Comparison of ENCODE assay signal across 1 cellular context in the genomic region with DNA sequence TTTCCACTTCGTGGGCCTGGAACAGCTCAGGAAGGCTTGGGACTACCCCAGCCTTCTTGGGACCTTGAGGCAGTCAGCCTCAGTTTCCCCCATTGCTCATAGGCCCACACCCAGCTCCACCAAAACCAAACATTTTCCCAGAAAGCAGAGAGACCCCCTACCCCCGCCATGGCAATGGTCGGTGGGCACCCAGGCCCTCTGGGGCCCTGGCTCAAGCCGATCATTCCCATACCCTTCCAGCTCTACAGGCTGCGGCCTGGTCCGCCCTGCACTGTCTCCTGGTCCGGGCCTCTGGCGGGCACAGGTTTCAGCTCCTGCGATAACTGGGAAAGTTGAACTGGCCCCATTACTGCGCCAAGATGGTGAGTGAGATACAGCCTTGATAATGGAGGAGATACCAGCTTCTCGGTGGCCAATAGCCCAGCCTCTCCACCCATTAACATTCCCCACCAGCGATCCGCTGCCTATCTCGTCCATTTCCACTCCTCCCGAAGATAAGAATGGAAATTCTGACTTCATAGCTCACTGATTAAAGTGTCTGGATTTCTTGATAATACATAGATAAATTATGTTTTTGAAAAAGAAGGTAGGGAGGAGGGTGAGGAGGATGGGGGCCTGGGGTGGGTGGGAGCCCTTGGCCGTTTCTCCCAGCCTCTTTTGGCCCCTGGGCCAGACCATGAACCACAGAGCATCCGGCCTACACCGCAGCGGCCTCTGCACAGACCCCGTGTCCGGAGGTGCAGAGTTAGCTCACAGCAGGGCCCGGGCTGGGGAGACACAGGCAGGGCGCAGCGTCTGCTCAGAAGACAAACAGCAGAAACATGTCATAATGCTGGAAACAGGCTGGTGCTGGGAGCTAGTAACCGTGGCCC.
TF ChIP-seq lines count a peak whose summit lies in the region.

No MANE protein-coding gene starts in this region.

TF ChIP-seq in GM23338, 12 proteins besides CTCF, POLR2A, EP300 and RAD21 (continued from another document):
- TF ChIP-seq, protein P1, sequence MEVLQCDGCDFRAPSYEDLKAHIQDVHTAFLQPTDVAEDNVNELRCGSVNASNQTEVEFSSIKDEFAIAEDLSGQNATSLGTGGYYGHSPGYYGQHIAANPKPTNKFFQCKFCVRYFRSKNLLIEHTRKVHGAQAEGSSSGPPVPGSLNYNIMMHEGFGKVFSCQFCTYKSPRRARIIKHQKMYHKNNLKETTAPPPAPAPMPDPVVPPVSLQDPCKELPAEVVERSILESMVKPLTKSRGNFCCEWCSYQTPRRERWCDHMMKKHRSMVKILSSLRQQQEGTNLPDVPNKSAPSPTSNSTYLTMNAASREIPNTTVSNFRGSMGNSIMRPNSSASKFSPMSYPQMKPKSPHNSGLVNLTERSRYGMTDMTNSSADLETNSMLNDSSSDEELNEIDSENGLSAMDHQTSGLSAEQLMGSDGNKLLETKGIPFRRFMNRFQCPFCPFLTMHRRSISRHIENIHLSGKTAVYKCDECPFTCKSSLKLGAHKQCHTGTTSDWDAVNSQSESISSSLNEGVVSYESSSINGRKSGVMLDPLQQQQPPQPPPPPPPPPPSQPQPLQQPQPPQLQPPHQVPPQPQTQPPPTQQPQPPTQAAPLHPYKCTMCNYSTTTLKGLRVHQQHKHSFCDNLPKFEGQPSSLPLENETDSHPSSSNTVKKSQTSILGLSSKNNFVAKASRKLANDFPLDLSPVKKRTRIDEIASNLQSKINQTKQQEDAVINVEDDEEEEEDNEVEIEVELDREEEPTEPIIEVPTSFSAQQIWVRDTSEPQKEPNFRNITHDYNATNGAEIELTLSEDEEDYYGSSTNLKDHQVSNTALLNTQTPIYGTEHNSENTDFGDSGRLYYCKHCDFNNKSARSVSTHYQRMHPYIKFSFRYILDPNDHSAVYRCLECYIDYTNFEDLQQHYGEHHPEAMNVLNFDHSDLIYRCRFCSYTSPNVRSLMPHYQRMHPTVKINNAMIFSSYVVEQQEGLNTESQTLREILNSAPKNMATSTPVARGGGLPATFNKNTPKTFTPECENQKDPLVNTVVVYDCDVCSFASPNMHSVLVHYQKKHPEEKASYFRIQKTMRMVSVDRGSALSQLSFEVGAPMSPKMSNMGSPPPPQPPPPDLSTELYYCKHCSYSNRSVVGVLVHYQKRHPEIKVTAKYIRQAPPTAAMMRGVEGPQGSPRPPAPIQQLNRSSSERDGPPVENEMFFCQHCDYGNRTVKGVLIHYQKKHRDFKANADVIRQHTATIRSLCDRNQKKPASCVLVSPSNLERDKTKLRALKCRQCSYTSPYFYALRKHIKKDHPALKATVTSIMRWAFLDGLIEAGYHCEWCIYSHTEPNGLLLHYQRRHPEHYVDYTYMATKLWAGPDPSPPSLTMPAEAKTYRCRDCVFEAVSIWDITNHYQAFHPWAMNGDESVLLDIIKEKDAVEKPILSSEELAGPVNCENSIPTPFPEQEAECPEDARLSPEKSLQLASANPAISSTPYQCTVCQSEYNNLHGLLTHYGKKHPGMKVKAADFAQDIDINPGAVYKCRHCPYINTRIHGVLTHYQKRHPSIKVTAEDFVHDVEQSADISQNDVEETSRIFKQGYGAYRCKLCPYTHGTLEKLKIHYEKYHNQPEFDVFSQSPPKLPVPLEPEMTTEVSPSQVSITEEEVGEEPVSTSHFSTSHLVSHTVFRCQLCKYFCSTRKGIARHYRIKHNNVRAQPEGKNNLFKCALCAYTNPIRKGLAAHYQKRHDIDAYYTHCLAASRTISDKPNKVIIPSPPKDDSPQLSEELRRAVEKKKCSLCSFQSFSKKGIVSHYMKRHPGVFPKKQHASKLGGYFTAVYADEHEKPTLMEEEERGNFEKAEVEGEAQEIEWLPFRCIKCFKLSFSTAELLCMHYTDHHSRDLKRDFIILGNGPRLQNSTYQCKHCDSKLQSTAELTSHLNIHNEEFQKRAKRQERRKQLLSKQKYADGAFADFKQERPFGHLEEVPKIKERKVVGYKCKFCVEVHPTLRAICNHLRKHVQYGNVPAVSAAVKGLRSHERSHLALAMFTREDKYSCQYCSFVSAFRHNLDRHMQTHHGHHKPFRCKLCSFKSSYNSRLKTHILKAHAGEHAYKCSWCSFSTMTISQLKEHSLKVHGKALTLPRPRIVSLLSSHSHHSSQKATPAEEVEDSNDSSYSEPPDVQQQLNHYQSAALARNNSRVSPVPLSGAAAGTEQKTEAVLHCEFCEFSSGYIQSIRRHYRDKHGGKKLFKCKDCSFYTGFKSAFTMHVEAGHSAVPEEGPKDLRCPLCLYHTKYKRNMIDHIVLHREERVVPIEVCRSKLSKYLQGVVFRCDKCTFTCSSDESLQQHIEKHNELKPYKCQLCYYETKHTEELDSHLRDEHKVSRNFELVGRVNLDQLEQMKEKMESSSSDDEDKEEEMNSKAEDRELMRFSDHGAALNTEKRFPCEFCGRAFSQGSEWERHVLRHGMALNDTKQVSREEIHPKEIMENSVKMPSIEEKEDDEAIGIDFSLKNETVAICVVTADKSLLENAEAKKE (CRISPR knock-in tag; IDR thresholded peaks at IDR 0.05): no peak
- TF ChIP-seq, protein P2, sequence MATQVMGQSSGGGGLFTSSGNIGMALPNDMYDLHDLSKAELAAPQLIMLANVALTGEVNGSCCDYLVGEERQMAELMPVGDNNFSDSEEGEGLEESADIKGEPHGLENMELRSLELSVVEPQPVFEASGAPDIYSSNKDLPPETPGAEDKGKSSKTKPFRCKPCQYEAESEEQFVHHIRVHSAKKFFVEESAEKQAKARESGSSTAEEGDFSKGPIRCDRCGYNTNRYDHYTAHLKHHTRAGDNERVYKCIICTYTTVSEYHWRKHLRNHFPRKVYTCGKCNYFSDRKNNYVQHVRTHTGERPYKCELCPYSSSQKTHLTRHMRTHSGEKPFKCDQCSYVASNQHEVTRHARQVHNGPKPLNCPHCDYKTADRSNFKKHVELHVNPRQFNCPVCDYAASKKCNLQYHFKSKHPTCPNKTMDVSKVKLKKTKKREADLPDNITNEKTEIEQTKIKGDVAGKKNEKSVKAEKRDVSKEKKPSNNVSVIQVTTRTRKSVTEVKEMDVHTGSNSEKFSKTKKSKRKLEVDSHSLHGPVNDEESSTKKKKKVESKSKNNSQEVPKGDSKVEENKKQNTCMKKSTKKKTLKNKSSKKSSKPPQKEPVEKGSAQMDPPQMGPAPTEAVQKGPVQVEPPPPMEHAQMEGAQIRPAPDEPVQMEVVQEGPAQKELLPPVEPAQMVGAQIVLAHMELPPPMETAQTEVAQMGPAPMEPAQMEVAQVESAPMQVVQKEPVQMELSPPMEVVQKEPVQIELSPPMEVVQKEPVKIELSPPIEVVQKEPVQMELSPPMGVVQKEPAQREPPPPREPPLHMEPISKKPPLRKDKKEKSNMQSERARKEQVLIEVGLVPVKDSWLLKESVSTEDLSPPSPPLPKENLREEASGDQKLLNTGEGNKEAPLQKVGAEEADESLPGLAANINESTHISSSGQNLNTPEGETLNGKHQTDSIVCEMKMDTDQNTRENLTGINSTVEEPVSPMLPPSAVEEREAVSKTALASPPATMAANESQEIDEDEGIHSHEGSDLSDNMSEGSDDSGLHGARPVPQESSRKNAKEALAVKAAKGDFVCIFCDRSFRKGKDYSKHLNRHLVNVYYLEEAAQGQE (IDR thresholded peaks at IDR 0.05; ENCODE audit: unreplicated experiment): no peak
- TF ChIP-seq, protein P3, sequence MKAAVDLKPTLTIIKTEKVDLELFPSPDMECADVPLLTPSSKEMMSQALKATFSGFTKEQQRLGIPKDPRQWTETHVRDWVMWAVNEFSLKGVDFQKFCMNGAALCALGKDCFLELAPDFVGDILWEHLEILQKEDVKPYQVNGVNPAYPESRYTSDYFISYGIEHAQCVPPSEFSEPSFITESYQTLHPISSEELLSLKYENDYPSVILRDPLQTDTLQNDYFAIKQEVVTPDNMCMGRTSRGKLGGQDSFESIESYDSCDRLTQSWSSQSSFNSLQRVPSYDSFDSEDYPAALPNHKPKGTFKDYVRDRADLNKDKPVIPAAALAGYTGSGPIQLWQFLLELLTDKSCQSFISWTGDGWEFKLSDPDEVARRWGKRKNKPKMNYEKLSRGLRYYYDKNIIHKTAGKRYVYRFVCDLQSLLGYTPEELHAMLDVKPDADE (IDR thresholded peaks at IDR 0.05): no peak
- TF ChIP-seq EZH2phosphoT487 (IDR thresholded peaks at IDR 0.05; ENCODE audit: unreplicated experiment) (no peak), ZNF114 (CRISPR knock-in tag; IDR thresholded peaks at IDR 0.05) (no peak), POLR2AphosphoS5 (IDR thresholded peaks at IDR 0.05; ENCODE audit: low read depth) (no peak), CREB1 (CRISPR knock-in tag; IDR thresholded peaks at IDR 0.05; ENCODE audit: low read depth) (no peak)
